1 cellular context compared by ENCODE assay signal in the genomic region with DNA sequence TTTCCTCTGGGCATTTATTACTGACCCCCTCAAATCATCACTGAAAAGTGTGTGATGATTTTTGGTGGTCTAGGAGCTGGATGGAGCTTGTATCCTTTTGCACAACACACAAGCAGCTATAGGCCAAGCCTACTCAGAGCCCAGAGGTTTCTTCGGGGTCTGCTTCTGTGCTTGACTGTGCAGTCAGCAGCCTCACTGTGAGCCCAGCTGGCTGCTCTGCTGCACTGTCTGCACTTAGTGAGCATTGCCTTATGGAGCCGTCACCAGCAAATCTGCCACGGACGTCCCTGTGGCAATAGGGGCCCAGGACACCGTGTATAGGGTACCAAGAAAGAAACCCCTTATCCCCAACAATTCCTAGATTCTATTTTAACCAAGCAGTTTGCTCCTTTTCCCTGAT.
TF ChIP-seq lines count a peak whose summit lies in the region.

No MANE protein-coding gene starts in this region.

TF ChIP-seq in WTC11, 78 proteins besides CTCF, POLR2A, EP300 and RAD21 (continued from another document):
- TF ChIP-seq, protein P1, sequence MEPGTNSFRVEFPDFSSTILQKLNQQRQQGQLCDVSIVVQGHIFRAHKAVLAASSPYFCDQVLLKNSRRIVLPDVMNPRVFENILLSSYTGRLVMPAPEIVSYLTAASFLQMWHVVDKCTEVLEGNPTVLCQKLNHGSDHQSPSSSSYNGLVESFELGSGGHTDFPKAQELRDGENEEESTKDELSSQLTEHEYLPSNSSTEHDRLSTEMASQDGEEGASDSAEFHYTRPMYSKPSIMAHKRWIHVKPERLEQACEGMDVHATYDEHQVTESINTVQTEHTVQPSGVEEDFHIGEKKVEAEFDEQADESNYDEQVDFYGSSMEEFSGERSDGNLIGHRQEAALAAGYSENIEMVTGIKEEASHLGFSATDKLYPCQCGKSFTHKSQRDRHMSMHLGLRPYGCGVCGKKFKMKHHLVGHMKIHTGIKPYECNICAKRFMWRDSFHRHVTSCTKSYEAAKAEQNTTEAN (CRISPR knock-in tag; IDR thresholded peaks at IDR 0.05): no peak
- TF ChIP-seq, protein P2, sequence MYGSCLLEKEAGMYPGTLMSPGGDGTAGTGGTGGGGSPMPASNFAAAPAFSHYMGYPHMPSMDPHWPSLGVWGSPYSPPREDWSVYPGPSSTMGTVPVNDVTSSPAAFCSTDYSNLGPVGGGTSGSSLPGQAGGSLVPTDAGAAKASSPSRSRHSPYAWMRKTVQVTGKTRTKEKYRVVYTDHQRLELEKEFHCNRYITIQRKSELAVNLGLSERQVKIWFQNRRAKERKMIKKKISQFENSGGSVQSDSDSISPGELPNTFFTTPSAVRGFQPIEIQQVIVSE (CRISPR knock-in tag; IDR thresholded peaks at IDR 0.05; ENCODE audit: borderline replicate concordance): no peak
- TF ChIP-seq ZNF423 (CRISPR knock-in tag; IDR thresholded peaks at IDR 0.05) (no peak), ERG (CRISPR knock-in tag; IDR thresholded peaks at IDR 0.05) (no peak), ZBTB21 (CRISPR knock-in tag; IDR thresholded peaks at IDR 0.05; ENCODE audit: borderline replicate concordance) (no peak), AR (CRISPR knock-in tag; IDR thresholded peaks at IDR 0.05) (no peak)
